28 cellular contexts compared by ENCODE assay signal in the genomic region with DNA sequence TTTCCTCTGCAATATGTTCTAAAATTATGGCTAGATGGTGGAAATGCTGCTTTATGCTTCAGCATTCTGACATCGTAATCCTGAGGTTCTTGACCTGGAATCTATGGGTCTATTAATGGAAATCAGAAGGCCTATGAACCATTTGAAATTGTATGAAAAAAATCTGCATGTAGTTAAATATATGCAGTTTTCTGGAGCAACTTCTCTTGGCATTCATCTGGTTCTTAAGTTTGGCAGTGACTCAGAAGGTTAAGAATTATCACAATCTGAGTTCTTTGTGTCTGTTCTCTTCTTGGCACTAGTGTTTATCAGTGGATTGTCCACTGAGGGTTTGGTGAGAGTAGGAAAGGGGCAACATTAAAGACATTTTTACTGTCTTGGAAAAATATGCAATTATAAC.
DNase-seq lines count a peak whose midpoint lies in the region; ATAC-seq and TF ChIP-seq lines count a peak whose summit lies in the region.
"Had no signal": no experiment of that assay in that cellular context is flagged by ENCODE, and none has a peak within 500 bp of the region (broad histone marks: within the 10 kb centered on the region; RNA-seq: fewer than 3 reads in every experiment).

No MANE protein-coding gene starts in this region.

- peak overlapping the region in 2 of 3 experiments; percentile 20 to 65 for H3K27ac Mint-ChIP-seq in nephron
- H3K27ac Mint-ChIP-seq in activated naive CD8-positive, alpha-beta T cell treated with anti-CD3 and anti-CD28 coated beads for 36 hours, result no peak overlapping the region
- H3K27ac Mint-ChIP-seq: activated B cell treated with CpG ODN at 0.5 μM for 24 hours; activated CD8-positive, alpha-beta memory T cell treated with anti-CD3 and anti-CD28 coated beads, Interleukin-2, amount 10 ng/mL, durations not matched to agents 7 days and 5 days; B cell; CD8-positive, alpha-beta T cell had no signal

- DNase-seq in EH (ENCODE audit: low read depth) (peak; percentile 73), M059J (ENCODE audit: low read depth) (peak; percentile 18), dermis blood vessel endothelial cell (peak; percentile 13)
- no peak for DNase-seq in activated naive CD8-positive, alpha-beta T cell treated with anti-CD3 and anti-CD28 coated beads for 36 hours
- DNase-seq: activated B cell treated with CpG ODN at 0.5 μM for 24 hours; activated CD8-positive, alpha-beta memory T cell treated with anti-CD3 and anti-CD28 coated beads, Interleukin-2, amount 10 ng/mL, durations not matched to agents 7 days and 5 days; activated T-cell treated with anti-CD3 and anti-CD28 coated beads, Interleukin-2, amount 50 U/mL, for 48 hours; CD8-positive, alpha-beta T cell; glutamatergic neuron; islet precursor cell; left ventricle myocardium inferior; mesendoderm; NCI-H1105; NCI-H2029; NCI-H2227 treated with DMSO at 0.1 percent for 48 hours; Peyer's patch; posterior cingulate gyrus; SIG-M5; sigmoid colon; stimulated activated naive CD4-positive, alpha-beta T cell treated with Interleukin-2 at 50 U/mL for 16 hours; testis; uterus had no signal

- ATAC-seq in HG03354 (IDR thresholded peaks at IDR 0.05; ENCODE audit: poor library complexity, severe bottlenecking, unreplicated experiment) (no peak), HG02885 (IDR thresholded peaks at IDR 0.05; ENCODE audit: poor library complexity, unreplicated experiment) (no peak), HG03565 (IDR thresholded peaks at IDR 0.05; ENCODE audit: unreplicated experiment) (no peak)
- ATAC-seq: activated CD8-positive, alpha-beta memory T cell treated with anti-CD3 and anti-CD28 coated beads, Interleukin-2, amount 10 ng/mL, durations not matched to agents 7 days and 5 days; CD8-positive, alpha-beta T cell; esophagus mucosa had no signal

- no peak for TF ChIP-seq CTCF in nephron (IDR thresholded peaks at IDR 0.05; ENCODE audit: unreplicated experiment in 3 of 3)

- H3K4me3 Mint-ChIP-seq in nephron, result no peak overlapping the region
- H3K4me3 Mint-ChIP-seq in activated naive CD8-positive, alpha-beta T cell treated with anti-CD3 and anti-CD28 coated beads for 36 hours, result no peak overlapping the region
- H3K4me3 Mint-ChIP-seq: activated B cell treated with CpG ODN at 0.5 μM for 24 hours; activated CD8-positive, alpha-beta memory T cell treated with anti-CD3 and anti-CD28 coated beads, Interleukin-2, amount 10 ng/mL, durations not matched to agents 7 days and 5 days; B cell; CD8-positive, alpha-beta T cell had no signal

- H3K9me3 Mint-ChIP-seq in nephron, result no peaks in the 10 kb centered on the region
- no peaks in the 10 kb centered on the region for H3K9me3 Mint-ChIP-seq in activated naive CD8-positive, alpha-beta T cell treated with anti-CD3 and anti-CD28 coated beads for 36 hours
- H3K9me3 Mint-ChIP-seq: activated B cell treated with CpG ODN at 0.5 μM for 24 hours; CD8-positive, alpha-beta T cell had no signal

- peaks cover 37% of the 10 kb centered on the region for H3K4me1 Mint-ChIP-seq in nephron
- no peaks in the 10 kb centered on the region for H3K4me1 Mint-ChIP-seq in activated naive CD8-positive, alpha-beta T cell treated with anti-CD3 and anti-CD28 coated beads for 36 hours
- H3K4me1 Mint-ChIP-seq: activated B cell treated with CpG ODN at 0.5 μM for 24 hours; activated CD8-positive, alpha-beta memory T cell treated with anti-CD3 and anti-CD28 coated beads, Interleukin-2, amount 10 ng/mL, durations not matched to agents 7 days and 5 days had no signal

- H3K36me3 Mint-ChIP-seq in nephron (ENCODE audit: low read depth), result no peaks in the 10 kb centered on the region
- H3K36me3 Mint-ChIP-seq in activated naive CD8-positive, alpha-beta T cell treated with anti-CD3 and anti-CD28 coated beads for 36 hours, result no peaks in the 10 kb centered on the region
- H3K36me3 Mint-ChIP-seq: activated CD8-positive, alpha-beta memory T cell treated with anti-CD3 and anti-CD28 coated beads, Interleukin-2, amount 10 ng/mL, durations not matched to agents 7 days and 5 days; CD8-positive, alpha-beta T cell had no signal

- no peaks in the 10 kb centered on the region for H3K27me3 Mint-ChIP-seq in nephron (ENCODE audit: low read depth)
- peaks cover 12% of the 10 kb centered on the region for H3K27me3 Mint-ChIP-seq in activated naive CD8-positive, alpha-beta T cell treated with anti-CD3 and anti-CD28 coated beads for 36 hours
- H3K27me3 Mint-ChIP-seq: activated B cell treated with CpG ODN at 0.5 μM for 24 hours; activated CD8-positive, alpha-beta memory T cell treated with anti-CD3 and anti-CD28 coated beads, Interleukin-2, amount 10 ng/mL, durations not matched to agents 7 days and 5 days; B cell had no signal
